In the genomic region with DNA sequence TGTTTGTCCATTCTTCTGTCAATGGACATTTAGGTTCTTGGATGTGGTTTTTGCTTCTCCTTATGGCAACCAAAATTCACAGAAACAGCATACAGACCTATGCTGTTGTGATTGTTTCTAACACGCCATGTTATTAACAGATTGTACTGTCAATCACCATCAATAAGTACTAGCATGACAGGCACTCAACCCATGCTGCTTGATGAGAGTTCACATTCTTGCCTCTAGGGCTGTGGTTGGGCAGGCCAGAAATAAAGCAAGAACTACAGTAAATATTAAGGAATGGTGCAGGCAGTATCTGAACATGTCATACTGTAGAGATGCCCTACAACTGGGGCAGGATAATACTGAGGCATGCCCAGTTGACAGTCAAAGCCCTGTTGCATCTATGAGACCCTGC, we compare ENCODE assay signal across 1 cellular context.
TF ChIP-seq lines count a peak whose summit lies in the region.

No MANE protein-coding gene starts in this region.

TF ChIP-seq in HepG2, 621 proteins besides CTCF, POLR2A, EP300 and RAD21 (continued from another document):
- TF ChIP-seq KMT2A (CRISPR knock-in tag; IDR thresholded peaks at IDR 0.05) (no peak), SOX6 (IDR thresholded peaks at IDR 0.05) (no peak), SOX6 (CRISPR knock-in tag; IDR thresholded peaks at IDR 0.05) (no peak)
